36 cellular contexts compared by ENCODE assay signal in genomic region chr12:125050868-125051267, GRCh38. TPM values are rescaled to one million over a fixed set of nuclear protein-coding genes. Genes with fewer than 3 reads are reported as not detected.
A peak's percentile ranks its signal among the peaks of the same experiment; 100 is the strongest.
DNase-seq lines count a peak whose midpoint lies in the region; ATAC-seq, FAIRE-seq and TF ChIP-seq lines count a peak whose summit lies in the region.
"Had no signal": no experiment of that assay in that cellular context is flagged by ENCODE, and none has a peak within 500 bp of the region (broad histone marks: within the 10 kb centered on the region; RNA-seq: fewer than 3 reads in every experiment).

No MANE protein-coding gene starts in this region.

- H2AK5ac ChIP-seq in H1 (ENCODE audit: low read depth, low read length) = no peak overlapping the region; the same call in 1 of the 2 replicates

- no peak overlapping the region for H3K27ac Mint-ChIP-seq in activated CD4-positive, alpha-beta memory T cell treated with anti-CD3 and anti-CD28 coated beads, Interleukin-2, amount 10 ng/mL, durations not matched to agents 7 days and 5 days
- no peak overlapping the region for H3K27ac Mint-ChIP-seq in activated CD4-positive, alpha-beta memory T cell treated with anti-CD3 and anti-CD28 coated beads for 36 hours
- no peak overlapping the region for H3K27ac Mint-ChIP-seq in mesothelial cell of epicardium
- H3K27ac Mint-ChIP-seq: activated CD4-positive, alpha-beta T cell treated with anti-CD3 and anti-CD28 coated beads for 36 hours; activated T-cell treated with anti-CD3 and anti-CD28 coated beads, Interleukin-2, amount 50 U/mL, for 72 hours; nephron; T-helper 2 cell treated with Interferon-gamma antibody and Interleukin-4, amounts not matched to agents 5 μg/mL and 100 μg/mL, for 36 hours had no signal

- no peaks in the 10 kb centered on the region for H3K4me1 ChIP-seq in GM23248 (ENCODE audit: insufficient read depth)
- no peaks in the 10 kb centered on the region; a peak in 1 of 7 replicates for H3K4me1 ChIP-seq in H1 (replicated peaks in 1 of 4; ENCODE audit: control insufficient read depth in 3 of 4, insufficient read depth in 4 of 4, low read length in 3 of 4)
- H3K4me1 ChIP-seq: foreskin keratinocyte had no signal

- POLR2A ChIA-PET in activated CD4-positive, alpha-beta memory T cell treated with anti-CD3 and anti-CD28 coated beads, Interleukin-2, amount 10 ng/mL, durations not matched to agents 7 days and 5 days (lab: Charles Lee) = no interaction called here
- POLR2A ChIA-PET in activated CD4-positive, alpha-beta memory T cell treated with anti-CD3 and anti-CD28 coated beads for 36 hours (lab: Charles Lee) = no interaction called here
- POLR2A ChIA-PET in H1 (lab: Charles Lee; ENCODE audit: partially characterized antibody) = interaction anchor here (1.5 to 3.6 kb wide), 2 partner anchors 14 to 57 kb away, joined by 4 to 32 read pairs; partner anchors contain the start of gene AACS

- no peak overlapping the region for H4K8ac ChIP-seq in H1 (ENCODE audit: extremely low read depth, insufficient read depth, low read length)

- H4K20me1 ChIP-seq in GM23248 (ENCODE audit: insufficient read depth) (no peaks in the 10 kb centered on the region), H1 (replicated peaks in 1 of 2; ENCODE audit: control insufficient read depth in 1 of 2, insufficient read depth in 2 of 2, low read length in 2 of 2) (no peaks in the 10 kb centered on the region)

- H2BK120ac ChIP-seq in H1 (replicated peaks; ENCODE audit: low read depth, low read length) = no peak overlapping the region

- intact Hi-C loops in activated CD4-positive, alpha-beta memory T cell treated with anti-CD3 and anti-CD28 coated beads for 36 hours (cut with micrococcal nuclease) = no loop called here

- no peak for TF ChIP-seq EP300 in H1 (IDR thresholded peaks at IDR 0.05; ENCODE audit: borderline replicate concordance in 1 of 2, low read depth in 2 of 2, low read length in 2 of 2)

- H3K9ac ChIP-seq in GM23248 (no peak overlapping the region), H1 (replicated peaks in 1 of 4; ENCODE audit: extremely low read depth in 1 of 4, low read depth in 3 of 4, low read length in 3 of 4) (no peak overlapping the region)

- H3K18ac ChIP-seq in H1 (ENCODE audit: extremely low read depth, low read length) = no peak overlapping the region

- no peak overlapping the region for H3K4ac ChIP-seq in H1 (replicated peaks; ENCODE audit: insufficient read length, low read depth, low read length)

- H3K27ac ChIP-seq in GM23248 (no peak overlapping the region), H1 (ENCODE audit: low read depth, low read length) (no peak overlapping the region)
- H3K27ac ChIP-seq: esophagus muscularis mucosa, foreskin keratinocyte, heart right ventricle, skin epidermis, suprapubic skin, upper lobe of left lung had no signal

- no peak for TF ChIP-seq RAD21 in H1 (IDR thresholded peaks at IDR 0.05 in 1 of 2, conservative IDR thresholded peaks at IDR 0.05 in 1 of 2; ENCODE audit: low read depth in 2 of 2, low read length in 2 of 2)

- H3K4me1 Mint-ChIP-seq in activated CD4-positive, alpha-beta memory T cell treated with anti-CD3 and anti-CD28 coated beads, Interleukin-2, amount 10 ng/mL, durations not matched to agents 7 days and 5 days = peaks cover 8% of the 10 kb centered on the region
- peaks cover 5% of the 10 kb centered on the region for H3K4me1 Mint-ChIP-seq in activated CD4-positive, alpha-beta memory T cell treated with anti-CD3 and anti-CD28 coated beads for 36 hours (ENCODE audit: low read depth)
- no peaks in the 10 kb centered on the region for H3K4me1 Mint-ChIP-seq in mesothelial cell of epicardium
- H3K4me1 Mint-ChIP-seq: brain, nephron had no signal

- no peak overlapping the region for H3K56ac ChIP-seq in H1 (replicated peaks; ENCODE audit: insufficient read length, low read depth, low read length)

- H3F3A ChIP-seq in GM23248 (ENCODE audit: insufficient read depth) = no peaks in the 10 kb centered on the region

- H3K4me3 ChIP-seq in GM23248 = no peak overlapping the region
- H3K4me3 ChIP-seq in H1 (ENCODE audit: extremely low read depth in 1 of 4, insufficient read depth in 2 of 4, low read depth in 3 of 4, low read length in 4 of 4) = no peak overlapping the region

- in situ Hi-C loops in GM23248 (cut with MboI) = no loop called here

- no peaks in the 10 kb centered on the region for H3K9me3 Mint-ChIP-seq in activated CD4-positive, alpha-beta memory T cell treated with anti-CD3 and anti-CD28 coated beads, Interleukin-2, amount 10 ng/mL, durations not matched to agents 7 days and 5 days
- no peaks in the 10 kb centered on the region for H3K9me3 Mint-ChIP-seq in activated CD4-positive, alpha-beta memory T cell treated with anti-CD3 and anti-CD28 coated beads for 36 hours
- peaks cover 3% of the 10 kb centered on the region for H3K9me3 Mint-ChIP-seq in mesothelial cell of epicardium
- H3K9me3 Mint-ChIP-seq: activated T-cell treated with anti-CD3 and anti-CD28 coated beads, Interleukin-2, amount 50 U/mL, for 72 hours; nephron; T-helper 2 cell treated with Interferon-gamma antibody and Interleukin-4, amounts not matched to agents 5 μg/mL and 100 μg/mL, for 36 hours had no signal

- H4K5ac ChIP-seq in H1 (ENCODE audit: insufficient read length, low read depth, low read length) = no peak overlapping the region

- H3K4me3 Mint-ChIP-seq in activated CD4-positive, alpha-beta memory T cell treated with anti-CD3 and anti-CD28 coated beads, Interleukin-2, amount 10 ng/mL, durations not matched to agents 7 days and 5 days = peak overlapping the region; percentile 24
- H3K4me3 Mint-ChIP-seq in activated CD4-positive, alpha-beta memory T cell treated with anti-CD3 and anti-CD28 coated beads for 36 hours = no peak overlapping the region
- no peak overlapping the region for H3K4me3 Mint-ChIP-seq in mesothelial cell of epicardium
- H3K4me3 Mint-ChIP-seq: nephron had no signal

- H3K36me3 Mint-ChIP-seq in activated CD4-positive, alpha-beta memory T cell treated with anti-CD3 and anti-CD28 coated beads, Interleukin-2, amount 10 ng/mL, durations not matched to agents 7 days and 5 days (ENCODE audit: low read depth) = no peaks in the 10 kb centered on the region
- H3K36me3 Mint-ChIP-seq in activated CD4-positive, alpha-beta memory T cell treated with anti-CD3 and anti-CD28 coated beads for 36 hours = no peaks in the 10 kb centered on the region
- H3K36me3 Mint-ChIP-seq in mesothelial cell of epicardium = no peaks in the 10 kb centered on the region

- no peak overlapping the region for H2BK5ac ChIP-seq in H1 (ENCODE audit: low read depth, low read length)

- no peaks in the 10 kb centered on the region for H3K36me3 ChIP-seq in GM23248 (ENCODE audit: low read depth)
- H3K36me3 ChIP-seq in H1 (ENCODE audit: control insufficient read depth in 2 of 4, insufficient read depth in 4 of 4, low read length in 3 of 4) = no peaks in the 10 kb centered on the region
- H3K36me3 ChIP-seq: esophagus muscularis mucosa, heart right ventricle, suprapubic skin, upper lobe of left lung had no signal

- CTCF ChIA-PET in activated CD4-positive, alpha-beta memory T cell treated with anti-CD3 and anti-CD28 coated beads, Interleukin-2, amount 10 ng/mL, durations not matched to agents 7 days and 5 days (lab: Charles Lee) = no interaction called here
- CTCF ChIA-PET in activated CD4-positive, alpha-beta memory T cell treated with anti-CD3 and anti-CD28 coated beads for 36 hours (lab: Charles Lee) = no interaction called here
- CTCF ChIA-PET in H1 (lab: Charles Lee; ENCODE audit: partially characterized antibody) = interaction anchor here (0.6 to 1.4 kb wide), 3 partner anchors 11 to 128 kb away, joined by 3 to 6 read pairs (median 4); partner anchors contain the start of gene AACS

- H2BK12ac ChIP-seq in H1 (ENCODE audit: low read depth, low read length) = no peak overlapping the region

- no peak for TF ChIP-seq POLR2A in H1 (IDR thresholded peaks at IDR 0.05; ENCODE audit: control extremely low read depth in 1 of 2, low read depth in 2 of 2, low read length in 2 of 2)

- no peak overlapping the region for H3K14ac ChIP-seq in H1 (ENCODE audit: insufficient read length)

- no peak for DNase-seq in activated CD4-positive, alpha-beta memory T cell treated with anti-CD3 and anti-CD28 coated beads, Interleukin-2, amount 10 ng/mL, durations not matched to agents 7 days and 5 days
- DNase-seq in activated CD4-positive, alpha-beta memory T cell treated with anti-CD3 and anti-CD28 coated beads for 36 hours = no peak
- DNase-seq in GM23248 (no peak), H1 (ENCODE audit: low read depth in 1 of 2, low spot score in 2 of 2) (no peak), pons (ENCODE audit: low spot score) (peak; percentile 58), mesothelial cell of epicardium (ENCODE audit: low spot score in 2 of 2, unreplicated experiment in 2 of 2) (no peak)
- DNase-seq: activated naive CD4-positive, alpha-beta T cell treated with Interleukin-2 at 50 U/mL for 16 hours; activated T-cell treated with anti-CD3 and anti-CD28 coated beads, Interleukin-2, amount 50 U/mL, for 72 hours; amniotic stem cell; dermis blood vessel endothelial cell; DMS53; foreskin keratinocyte; heart right ventricle; Kasumi-1; kidney glomerular epithelial cell; midbrain; NCI-H1417 treated with DMSO at 0.1 percent for 48 hours; NCI-H2081; NCI-H446; NCI-H748 treated with DMSO at 0.1 percent for 48 hours; SIG-M5; stimulated activated naive CD4-positive, alpha-beta T cell; upper lobe of left lung had no signal

- H3K23ac ChIP-seq in H1 (ENCODE audit: insufficient read length) = no peak overlapping the region

- ATAC-seq in GM19324 (IDR thresholded peaks at IDR 0.05; ENCODE audit: low FRiP score, unreplicated experiment) (no peak), HG03378 (IDR thresholded peaks at IDR 0.05; ENCODE audit: unreplicated experiment) (no peak)
- ATAC-seq: activated CD4-positive, alpha-beta T cell treated with anti-CD3 and anti-CD28 coated beads for 36 hours; activated T-cell treated with anti-CD3 and anti-CD28 coated beads, Interleukin-2, amount 50 U/mL, for 72 hours; foreskin keratinocyte; heart right ventricle; HepG2 had no signal

- peak overlapping the region; percentile 13; the same call in 1 of the 2 replicates for H2BK20ac ChIP-seq in H1 (ENCODE audit: low read length)

- no peaks in the 10 kb centered on the region for H3K27me3 ChIP-seq in GM23248 (replicated peaks; ENCODE audit: insufficient read depth)
- H3K27me3 ChIP-seq in H1 (replicated peaks in 1 of 4; ENCODE audit: control insufficient read depth in 3 of 4, extremely low read depth in 1 of 4, insufficient read depth in 3 of 4, low read length in 3 of 4) = no peaks in the 10 kb centered on the region
- H3K27me3 ChIP-seq: esophagus muscularis mucosa, foreskin keratinocyte, heart right ventricle, suprapubic skin, upper lobe of left lung had no signal

- TF ChIP-seq CTCF in H1 (IDR thresholded peaks at IDR 0.05; ENCODE audit: control extremely low read depth in 1 of 3, insufficient read depth in 1 of 3, low read depth in 1 of 3, low read length in 3 of 3) (no peak), mesothelial cell of epicardium (IDR thresholded peaks at IDR 0.05; ENCODE audit: unreplicated experiment) (no peak)

- no peaks in the 10 kb centered on the region for H3K23me2 ChIP-seq in H1 (ENCODE audit: low read depth, low read length)

- H3K4me2 ChIP-seq in GM23248 (ENCODE audit: unreplicated experiment) (no peak overlapping the region), H1 (ENCODE audit: insufficient read depth in 1 of 2, low read depth in 2 of 2, low read length in 2 of 2) (no peak overlapping the region)

- H4K91ac ChIP-seq in H1 (replicated peaks; ENCODE audit: insufficient read length, low read length) = no peak overlapping the region

- WGBS in GM23248 (ENCODE audit: low coverage in 1 of 2, low lambda C conversion rate in 2 of 2, missing lambda C conversion rate in 2 of 2), 2 experiments = 35 to 40% methylated on average over 3 of the region's 3 CpGs
- 92% methylated on average over 3 of the region's 3 CpGs; no CpG with 5 or more reads in 1 of the 2 experiments for WGBS in H1 (ENCODE audit: extremely low coverage in 1 of 2, insufficient coverage in 1 of 2, insufficient read length in 1 of 2, insufficient replicate concordance in 2 of 2, low coverage in 1 of 2, low lambda C conversion rate in 2 of 2, missing lambda C conversion rate in 1 of 2), 2 experiments

- H3K9me3 ChIP-seq in GM23248 (ENCODE audit: low read depth) = no peaks in the 10 kb centered on the region
- H3K9me3 ChIP-seq in H1 (ENCODE audit: insufficient read depth in 2 of 2, low read depth in 1 of 2, low read length in 1 of 2) = peaks cover 3 to 8% of the 10 kb centered on the region in 2 experiments; a peak in 2 of 4 replicates
- H3K9me3 ChIP-seq: esophagus muscularis mucosa, heart right ventricle, suprapubic skin, upper lobe of left lung had no signal

- H2BK15ac ChIP-seq in H1 (ENCODE audit: low read length) = no peak overlapping the region

- no peaks in the 10 kb centered on the region for H3K79me1 ChIP-seq in H1 (ENCODE audit: low read depth, low read length)

- H2AFZ ChIP-seq in GM23248 (0 out of 2 replicates have a peak overlapping the region, but pooled peaks have one; percentile 15), H1 (ENCODE audit: low read length) (no peak overlapping the region)

- H3K79me2 ChIP-seq in GM23248 (ENCODE audit: insufficient read depth) (no peaks in the 10 kb centered on the region), H1 (ENCODE audit: control insufficient read depth in 1 of 2, insufficient read depth in 2 of 2, low read length in 2 of 2) (no peaks in the 10 kb centered on the region)

- no peaks in the 10 kb centered on the region for H3K9me2 ChIP-seq in GM23248 (ENCODE audit: insufficient read depth)

- H3K27me3 Mint-ChIP-seq in activated CD4-positive, alpha-beta memory T cell treated with anti-CD3 and anti-CD28 coated beads, Interleukin-2, amount 10 ng/mL, durations not matched to agents 7 days and 5 days = no peaks in the 10 kb centered on the region
- no peaks in the 10 kb centered on the region for H3K27me3 Mint-ChIP-seq in activated CD4-positive, alpha-beta memory T cell treated with anti-CD3 and anti-CD28 coated beads for 36 hours
- H3K27me3 Mint-ChIP-seq in mesothelial cell of epicardium (ENCODE audit: low read depth) = no peaks in the 10 kb centered on the region
- H3K27me3 Mint-ChIP-seq: activated CD4-positive, alpha-beta T cell treated with anti-CD3 and anti-CD28 coated beads for 36 hours had no signal

- no peak for FAIRE-seq in H1 (lab: Jason Lieb, UNC)
- FAIRE-seq: A204.1, endometrium, HepG2, RCC 7860 had no signal

RNA-seq across cellular contexts. Expression of gene AACS, which starts 14.4 kb away (rescaled TPM):
- 10 to 100 TPM; 17.1 to 17.2 TPM for total RNA-seq in activated CD4-positive, alpha-beta memory T cell treated with anti-CD3 and anti-CD28 coated beads, Interleukin-2, amount 10 ng/mL, durations not matched to agents 7 days and 5 days
- 10 to 100 TPM; 17.3 to 17.6 TPM for total RNA-seq in activated CD4-positive, alpha-beta memory T cell treated with anti-CD3 and anti-CD28 coated beads for 36 hours
- total RNA-seq in GM23248 (2014; rRNA removed; shearing (Covaris generic)) = 14.0 and 16.9 TPM in 2 replicates
- polyA plus RNA-seq in GM23248 (2016; fragmentation: Nextera tagmentation; extraction: Ambion mirVana) (14.7 and 15.5 TPM in 2 replicates), H1 (2011; rRNA removed) (51.9 and 60.8 TPM in 2 replicates)
- total RNA-seq in H1 (2021; fragmentation: NEBNext Ultra II Directional; extraction: Animal tissue kit (Norgen Biotek cat#: 25700)) = 52.4 and 54.6 TPM in 2 replicates
- polyA plus RNA-seq in H1 (2011; cell fraction: cytosol; rRNA removed) = 40.7 TPM
- polyA plus RNA-seq in H1 (2011; cell fraction: nucleus; rRNA removed) = 79.8 TPM
- 44.6 to 57.4 TPM (median 56.9 TPM) in 4 replicates for polyA plus RNA-seq in H1 (2012, experiment 1 of 2)
- 57.2 TPM for polyA plus RNA-seq in H1 (2012, experiment 2 of 2)
- 26.7 TPM for polyA plus RNA-seq in H1 (2013, experiment 1 of 2)
- polyA plus RNA-seq in H1 (2013, experiment 2 of 2) = 25.2 TPM
- 66.1 and 81.3 TPM in 2 replicates for polyA minus RNA-seq in H1 (2011; rRNA and poly(A)+ RNA removed)
- 36.7 TPM for polyA minus RNA-seq in H1 (2011; cell fraction: cytosol; rRNA and poly(A)+ RNA removed)
- 35.1 TPM for polyA minus RNA-seq in H1 (2011; cell fraction: nucleus; rRNA and poly(A)+ RNA removed)
- total RNA-seq in mesothelial cell of epicardium = 31.4 to 34.6 TPM (median 34.4 TPM) in 3 replicates

RNA-seq across cellular contexts. Expression of gene BRI3BP, which starts 57.4 kb away (rescaled TPM):
- 10 to 100 TPM; 22.5 to 22.7 TPM for total RNA-seq in activated CD4-positive, alpha-beta memory T cell treated with anti-CD3 and anti-CD28 coated beads, Interleukin-2, amount 10 ng/mL, durations not matched to agents 7 days and 5 days
- total RNA-seq in activated CD4-positive, alpha-beta memory T cell treated with anti-CD3 and anti-CD28 coated beads for 36 hours = 10 to 100 TPM; 24.1 to 24.9 TPM
- 1.9 and 4.2 TPM in 2 replicates for total RNA-seq in GM23248 (2014; rRNA removed; shearing (Covaris generic))
- 3.5 and 3.7 TPM in 2 replicates for polyA plus RNA-seq in GM23248 (2016; fragmentation: Nextera tagmentation; extraction: Ambion mirVana)
- total RNA-seq in H1 (2021; fragmentation: NEBNext Ultra II Directional; extraction: Animal tissue kit (Norgen Biotek cat#: 25700)) = 13.4 and 14.2 TPM in 2 replicates
- 5.0 and 5.4 TPM in 2 replicates for polyA plus RNA-seq in H1 (2011; rRNA removed)
- polyA plus RNA-seq in H1 (2011; cell fraction: cytosol; rRNA removed) = 4.6 TPM
- polyA plus RNA-seq in H1 (2011; cell fraction: nucleus; rRNA removed) = 3.0 TPM
- 5.2 to 6.8 TPM (median 5.7 TPM) in 4 replicates for polyA plus RNA-seq in H1 (2012, experiment 1 of 2)
- 2.8 TPM for polyA plus RNA-seq in H1 (2012, experiment 2 of 2)
- polyA plus RNA-seq in H1 (2013, experiment 1 of 2) = 11.2 TPM
- 12.8 TPM for polyA plus RNA-seq in H1 (2013, experiment 2 of 2)
- polyA minus RNA-seq in H1 (2011; rRNA and poly(A)+ RNA removed) = 7.6 and 9.6 TPM in 2 replicates
- polyA minus RNA-seq in H1 (2011; cell fraction: cytosol; rRNA and poly(A)+ RNA removed) = 6.7 TPM
- 5.4 TPM for polyA minus RNA-seq in H1 (2011; cell fraction: nucleus; rRNA and poly(A)+ RNA removed)
- total RNA-seq in mesothelial cell of epicardium = 6.9 to 7.5 TPM (median 7.2 TPM) in 3 replicates
